ENCODE assay signal across 24 cellular contexts in genomic region chr13:84352946-84353345, GRCh38.
"Had no signal": no experiment of that assay in that cellular context is flagged by ENCODE, and none has a peak within 500 bp of the region (broad histone marks: within the 10 kb centered on the region; RNA-seq: fewer than 3 reads in every experiment).

No MANE protein-coding gene starts in this region.

- ATAC-seq: activated CD8-positive, alpha-beta memory T cell treated with anti-CD3 and anti-CD28 coated beads, Interleukin-2, amount 10 ng/mL, durations not matched to agents 7 days and 5 days; activated naive CD8-positive, alpha-beta T cell treated with anti-CD3 and anti-CD28 coated beads, Interleukin-2, amount 50 U/mL, for 24 hours had no signal

- H3K9me3 Mint-ChIP-seq: activated naive CD8-positive, alpha-beta T cell treated with anti-CD3 and anti-CD28 coated beads, Interleukin-2, amount 50 U/mL, for 24 hours; activated T-helper 1 cell treated with anti-CD3 and anti-CD28 coated beads, Interleukin-12 subunit alpha, Interleukin-12 subunit beta, Interleukin-2, Interleukin-4 antibody, amounts not matched to agents 30 ng/mL and 10 ng/mL and 1 ng/mL, durations not matched to agents 14 hours and 24 hours and 36 hours; T-helper 1 cell treated with Interleukin-12 subunit alpha and Interleukin-12 subunit beta and Interleukin-4 antibody, amounts not matched to agents 30 μg/mL and 1 μg/mL, for 36 hours had no signal

- H3K27me3 Mint-ChIP-seq: activated CD8-positive, alpha-beta memory T cell treated with anti-CD3 and anti-CD28 coated beads, Interleukin-2, amount 10 ng/mL, durations not matched to agents 7 days and 5 days; activated naive CD4-positive, alpha-beta T cell treated with anti-CD3 and anti-CD28 coated beads, Interleukin-2, amount 50 U/mL, for 24 hours; activated naive CD8-positive, alpha-beta T cell treated with anti-CD3 and anti-CD28 coated beads, Interleukin-2, amount 50 U/mL, for 24 hours; activated T-cell treated with anti-CD3 and anti-CD28 coated beads, Interleukin-2, amount 50 U/mL, for 24 hours had no signal

- H3K4me3 ChIP-seq: breast epithelium, PC-9 had no signal

- H3K27ac Mint-ChIP-seq: activated CD8-positive, alpha-beta memory T cell treated with anti-CD3 and anti-CD28 coated beads, Interleukin-2, amount 10 ng/mL, durations not matched to agents 7 days and 5 days; activated naive CD4-positive, alpha-beta T cell treated with anti-CD3 and anti-CD28 coated beads, Interleukin-2, amount 50 U/mL, for 24 hours; activated naive CD8-positive, alpha-beta T cell treated with anti-CD3 and anti-CD28 coated beads, Interleukin-2, amount 50 U/mL, for 24 hours; activated T-cell treated with anti-CD3 and anti-CD28 coated beads, Interleukin-2, amount 50 U/mL, for 24 hours; activated T-helper 1 cell treated with anti-CD3 and anti-CD28 coated beads, Interleukin-12 subunit alpha, Interleukin-12 subunit beta, Interleukin-2, Interleukin-4 antibody, amounts not matched to agents 30 ng/mL and 10 ng/mL and 1 ng/mL, durations not matched to agents 14 hours and 24 hours and 36 hours; T-helper 1 cell treated with Interleukin-12 subunit alpha and Interleukin-12 subunit beta and Interleukin-4 antibody, amounts not matched to agents 30 μg/mL and 1 μg/mL, for 36 hours had no signal

- H3K4me1 Mint-ChIP-seq: activated CD8-positive, alpha-beta memory T cell treated with anti-CD3 and anti-CD28 coated beads, Interleukin-2, amount 10 ng/mL, durations not matched to agents 7 days and 5 days; activated naive CD4-positive, alpha-beta T cell treated with anti-CD3 and anti-CD28 coated beads, Interleukin-2, amount 50 U/mL, for 24 hours; activated naive CD8-positive, alpha-beta T cell treated with anti-CD3 and anti-CD28 coated beads, Interleukin-2, amount 50 U/mL, for 24 hours had no signal

- H3K4me3 Mint-ChIP-seq: activated CD8-positive, alpha-beta memory T cell treated with anti-CD3 and anti-CD28 coated beads, Interleukin-2, amount 10 ng/mL, durations not matched to agents 7 days and 5 days; activated naive CD4-positive, alpha-beta T cell treated with anti-CD3 and anti-CD28 coated beads, Interleukin-2, amount 50 U/mL, for 24 hours; activated naive CD8-positive, alpha-beta T cell treated with anti-CD3 and anti-CD28 coated beads, Interleukin-2, amount 50 U/mL, for 24 hours; activated T-cell treated with anti-CD3 and anti-CD28 coated beads, Interleukin-2, amount 50 U/mL, for 24 hours; activated T-helper 1 cell treated with anti-CD3 and anti-CD28 coated beads, Interleukin-12 subunit alpha, Interleukin-12 subunit beta, Interleukin-2, Interleukin-4 antibody, amounts not matched to agents 30 ng/mL and 10 ng/mL and 1 ng/mL, durations not matched to agents 14 hours and 24 hours and 36 hours; T-helper 1 cell treated with Interleukin-12 subunit alpha and Interleukin-12 subunit beta and Interleukin-4 antibody, amounts not matched to agents 30 μg/mL and 1 μg/mL, for 36 hours had no signal

- DNase-seq: activated CD4-positive, alpha-beta T cell treated with anti-CD3 and anti-CD28 coated beads for 48 hours; activated CD4-positive, alpha-beta T cell treated with anti-CD3 and anti-CD28 coated beads, Interleukin-2, amount 50 U/mL, for 48 hours; activated CD4-positive, CD25-positive, alpha-beta regulatory T cell treated with anti-CD3 and anti-CD28 coated beads, Interleukin-2, amount 50 U/mL, for 72 hours; activated CD8-positive, alpha-beta memory T cell treated with anti-CD3 and anti-CD28 coated beads, Interleukin-2, amount 10 ng/mL, durations not matched to agents 7 days and 5 days; activated effector memory CD4-positive, alpha-beta T cell treated with Interleukin-2 at 50 U/mL for 16 hours; activated naive CD4-positive, alpha-beta T cell; activated naive CD8-positive, alpha-beta T cell treated with anti-CD3 and anti-CD28 coated beads, Interleukin-2, amount 50 U/mL, for 24 hours; activated T-cell treated with anti-CD3 and anti-CD28 coated beads, Interleukin-2, amount 50 U/mL, for 24 hours; amygdala; caudate nucleus; NCI-H1092; NCI-H1417; NCI-H2029; NCI-H2107; NCI-H2171 treated with DMSO at 0.1 percent for 48 hours; NCI-H226; NCI-H526 treated with DMSO at 0.1 percent for 48 hours; NK-92 treated with Interleukin-12 subunit alpha and Interleukin-12 subunit beta, amount 100 ng/mL, for 24 hours; PC-9; SHP77 treated with DMSO at 0.1 percent for 48 hours had no signal

- H3K36me3 Mint-ChIP-seq: activated CD8-positive, alpha-beta memory T cell treated with anti-CD3 and anti-CD28 coated beads, Interleukin-2, amount 10 ng/mL, durations not matched to agents 7 days and 5 days; activated naive CD4-positive, alpha-beta T cell treated with anti-CD3 and anti-CD28 coated beads, Interleukin-2, amount 50 U/mL, for 24 hours had no signal
